ENCODE assay signal across 17 cellular contexts in genomic region chr16:30858829-30859423, GRCh38.
"Had no signal": no experiment of that assay in that cellular context is flagged by ENCODE, and none has a peak within 500 bp of the region (broad histone marks: within the 10 kb centered on the region; RNA-seq: fewer than 3 reads in every experiment).

No MANE protein-coding gene starts in this region.

- H3K4me1 ChIP-seq: esophagus muscularis mucosa, gastroesophageal sphincter, testis, upper lobe of left lung had no signal

- ATAC-seq: activated naive CD4-positive, alpha-beta T cell treated with anti-CD3 and anti-CD28 coated beads, Interleukin-2, amount 50 U/mL, for 72 hours; gastroesophageal sphincter; right cardiac atrium had no signal

- H3K36me3 ChIP-seq: ascending aorta, neutrophil, ovary had no signal

- H3K9me3 Mint-ChIP-seq: activated naive CD4-positive, alpha-beta T cell treated with anti-CD3 and anti-CD28 coated beads, Interleukin-2, amount 50 U/mL, for 72 hours; central memory CD8-positive, alpha-beta T cell; nephron had no signal

- H3K4me3 ChIP-seq: ascending aorta, esophagus muscularis mucosa, gastroesophageal sphincter, ovary, skin epidermis, testis, upper lobe of left lung had no signal

- H3K27ac Mint-ChIP-seq: activated naive CD4-positive, alpha-beta T cell treated with anti-CD3 and anti-CD28 coated beads, Interleukin-2, amount 50 U/mL, for 72 hours; nephron had no signal

- H3K4me3 Mint-ChIP-seq: central memory CD8-positive, alpha-beta T cell; nephron had no signal

- DNase-seq: activated T-cell treated with anti-CD3 and anti-CD28 coated beads, Interleukin-2, amount 50 U/mL, for 1 hour; head of caudate nucleus; ovary; right cardiac atrium; stimulated activated CD8-positive, alpha-beta memory T cell treated with anti-CD3 and anti-CD28 coated beads, Interleukin-4, amount 100 ng/mL, for 48 hours; stimulated activated naive CD4-positive, alpha-beta T cell; T-helper 1 cell; testis; upper lobe of left lung had no signal

- H3K27ac ChIP-seq: ascending aorta, esophagus muscularis mucosa, gastroesophageal sphincter, neutrophil, ovary, skin epidermis, testis, upper lobe of left lung had no signal

- H3K9me3 ChIP-seq: ascending aorta, esophagus muscularis mucosa, gastroesophageal sphincter, neutrophil, ovary, testis, upper lobe of left lung had no signal

- H3K27me3 Mint-ChIP-seq: central memory CD8-positive, alpha-beta T cell had no signal

- H3K27me3 ChIP-seq: ascending aorta, esophagus muscularis mucosa, gastroesophageal sphincter, neutrophil, ovary, testis, upper lobe of left lung had no signal

- H3K4me1 Mint-ChIP-seq: central memory CD8-positive, alpha-beta T cell had no signal

- H3K36me3 Mint-ChIP-seq: activated naive CD4-positive, alpha-beta T cell treated with anti-CD3 and anti-CD28 coated beads, Interleukin-2, amount 50 U/mL, for 72 hours had no signal
